In genomic region chr7:124162667-124163066, GRCh38 we compare ENCODE assay signal across 18 cellular contexts.
DNase-seq lines count a peak whose midpoint lies in the region; ATAC-seq, FAIRE-seq and TF ChIP-seq lines count a peak whose summit lies in the region.
"Had no signal": no experiment of that assay in that cellular context is flagged by ENCODE, and none has a peak within 500 bp of the region (broad histone marks: within the 10 kb centered on the region; RNA-seq: fewer than 3 reads in every experiment).

No MANE protein-coding gene starts in this region.

- H3K9ac ChIP-seq in HepG2 (ENCODE audit: insufficient read depth, low read depth, low read length), result no peak overlapping the region

- BruUV-seq in HepG2 (replicated peaks; lab: Mats Ljungman, UMichigan), result no TSS peak

- CTCF ChIA-PET in HepG2 (lab: Yijun Ruan, JAX; ENCODE audit: low intra/inter-chr PET ratio, low total read pairs), result no interaction called here

- POLR2A ChIA-PET in HepG2 (lab: Yijun Ruan, JAX), result no interaction called here

- intact Hi-C loops in HepG2 (cut with micrococcal nuclease; ENCODE audit: unreplicated experiment), result no loop called here

- H3K4me3 ChIP-seq in SJCRH30 (no peak overlapping the region), HepG2 (replicated peaks in 1 of 3; ENCODE audit: insufficient read depth in 1 of 3, low read depth in 2 of 3, low read length in 3 of 3) (no peak overlapping the region)

- no peaks in the 10 kb centered on the region for H3K9me3 ChIP-seq in SJCRH30 (replicated peaks)
- H3K9me3 ChIP-seq in HepG2 (ENCODE audit: low read length), result no peaks in the 10 kb centered on the region

- TF ChIP-seq CTCF in HepG2 (CRISPR knock-in tag; IDR thresholded peaks at IDR 0.05), result no peak

- DNase-seq in EL (peak; percentile 40), SJCRH30 (peak; percentile 17 to 21), brain pericyte (ENCODE audit: low read depth, low spot score) (peak; percentile 25), stromal cell of bone marrow (ENCODE audit: low read depth) (peak; percentile 41), HepG2 (ENCODE audit: low spot score) (no peak), cerebellar cortex (ENCODE audit: low spot score) (no peak), NCI-H2171 (lab: John Stamatoyannopoulos, UW) (no peak)
- DNase-seq: C1 segment of cervical spinal cord, COR-L47, DMS153, H7, NCI-H1105 treated with DMSO at 0.1 percent for 48 hours, NCI-H187, NCI-H510A, NCI-H82, SHP77 had no signal

- no peaks in the 10 kb centered on the region for H3K27me3 ChIP-seq in SJCRH30
- no peaks in the 10 kb centered on the region for H3K27me3 ChIP-seq in HepG2 (ENCODE audit: control insufficient read depth in 1 of 2, insufficient read depth in 2 of 2, low read length in 2 of 2)

- TF ChIP-seq POLR2A in HepG2 (IDR thresholded peaks at IDR 0.05; ENCODE audit: insufficient read depth in 1 of 2, low read depth in 2 of 2, low read length in 2 of 2), result no peak

- H3K27ac ChIP-seq in SJCRH30 (no peak overlapping the region), HepG2 (ENCODE audit: extremely low read length, insufficient read depth, low read length) (no peak overlapping the region)

- in situ Hi-C loops in HepG2 (cut with HindIII; ENCODE audit: extremely low pct_ligation_motif_present, low pct_unique_long_range_greater_than_20kb), result no loop called here

- no peak for FAIRE-seq in HepG2 (lab: Jason Lieb, UNC)
- FAIRE-seq: GM18507, RCC 7860 had no signal

- ATAC-seq in HepG2, result no peak

- peaks cover 18% of the 10 kb centered on the region for H3K4me1 ChIP-seq in SJCRH30
- H3K4me1 ChIP-seq in HepG2 (ENCODE audit: insufficient read depth, low read length), result no peaks in the 10 kb centered on the region

- no peaks in the 10 kb centered on the region for H3K79me2 ChIP-seq in HepG2 (ENCODE audit: insufficient read depth, low read length)

- no peak overlapping the region for H3K4me2 ChIP-seq in HepG2 (ENCODE audit: low read depth, low read length)

- H4K20me1 ChIP-seq in HepG2 (ENCODE audit: insufficient read depth, low read length), result no peaks in the 10 kb centered on the region

- TF ChIP-seq RAD21 in HepG2 (CRISPR knock-in tag; IDR thresholded peaks at IDR 0.05), result no peak

- TF ChIP-seq EP300 in HepG2 (IDR thresholded peaks at IDR 0.05; ENCODE audit: low read depth in 2 of 2, low read length in 2 of 2) (no peak), HepG2 (CRISPR knock-in tag; IDR thresholded peaks at IDR 0.05; ENCODE audit: borderline replicate concordance) (no peak)

- H2AFZ ChIP-seq in HepG2 (ENCODE audit: low read length), result no peak overlapping the region

- H3K36me3 ChIP-seq in SJCRH30 (no peaks in the 10 kb centered on the region), HepG2 (replicated peaks in 1 of 2; ENCODE audit: control insufficient read depth in 1 of 2, insufficient read depth in 2 of 2, low read length in 2 of 2) (no peaks in the 10 kb centered on the region)

TF ChIP-seq in HepG2, 621 proteins besides CTCF, POLR2A, EP300 and RAD21:
- no peak for TF ChIP-seq ARID3A (IDR thresholded peaks at IDR 0.05; ENCODE audit: low read depth, low read length)
- no peak for TF ChIP-seq FIP1L1 (IDR thresholded peaks at IDR 0.05; ENCODE audit: borderline replicate concordance, insufficient read depth, low read depth, low read length)
- TF ChIP-seq HES4 (CRISPR knock-in tag; IDR thresholded peaks at IDR 0.05; ENCODE audit: borderline replicate concordance), result no peak
- TF ChIP-seq ZNF34 (CRISPR knock-in tag; IDR thresholded peaks at IDR 0.05; ENCODE audit: borderline replicate concordance), result no peak
- no peak for TF ChIP-seq KDM2A (CRISPR knock-in tag; IDR thresholded peaks at IDR 0.05; ENCODE audit: borderline replicate concordance, low read depth)
- no peak for TF ChIP-seq NR2F2 (IDR thresholded peaks at IDR 0.05; ENCODE audit: borderline replicate concordance, low read depth)
- no peak for TF ChIP-seq HNRNPUL1 (IDR thresholded peaks at IDR 0.05; ENCODE audit: low read depth, low read length)
- no peak for TF ChIP-seq ZNF703 (CRISPR knock-in tag; IDR thresholded peaks at IDR 0.05; ENCODE audit: borderline replicate concordance)
- no peak for TF ChIP-seq ELF4 (CRISPR knock-in tag; IDR thresholded peaks at IDR 0.05; ENCODE audit: borderline replicate concordance)
- no peak for TF ChIP-seq ZNF503 (CRISPR knock-in tag; IDR thresholded peaks at IDR 0.05)
- TF ChIP-seq GLMP (CRISPR knock-in tag; IDR thresholded peaks at IDR 0.05; ENCODE audit: borderline replicate concordance), result no peak
- TF ChIP-seq ZNF143 (CRISPR knock-in tag; IDR thresholded peaks at IDR 0.05), result no peak
- TF ChIP-seq ZNF775 (CRISPR knock-in tag; IDR thresholded peaks at IDR 0.05; ENCODE audit: borderline replicate concordance), result no peak
- TF ChIP-seq MIER3 (CRISPR knock-in tag; IDR thresholded peaks at IDR 0.05; ENCODE audit: borderline replicate concordance), result no peak
- no peak for TF ChIP-seq MLLT10 (CRISPR knock-in tag; IDR thresholded peaks at IDR 0.05)
- no peak for TF ChIP-seq FOSL1 (CRISPR knock-in tag; IDR thresholded peaks at IDR 0.05; ENCODE audit: borderline replicate concordance)
- TF ChIP-seq GFI1 (CRISPR knock-in tag; IDR thresholded peaks at IDR 0.05; ENCODE audit: borderline replicate concordance), result no peak
- TF ChIP-seq TFAP4 (IDR thresholded peaks at IDR 0.05; ENCODE audit: borderline replicate concordance, low read depth), result no peak
- no peak for TF ChIP-seq XBP1 (CRISPR knock-in tag; IDR thresholded peaks at IDR 0.05)

Comparison
In these comparisons a context has a peak if more than half of its experiments do, and no peak if none do; other contexts are left out.
1. DNase-seq: peak in EL (single experiment), SJCRH30 (2 of 2), brain pericyte (single experiment) and stromal cell of bone marrow (single experiment); none in HepG2 (single experiment), cerebellar cortex (single experiment) and NCI-H2171 (single experiment).